Comparison of ENCODE assay signal across 1 cellular context in the genomic region with DNA sequence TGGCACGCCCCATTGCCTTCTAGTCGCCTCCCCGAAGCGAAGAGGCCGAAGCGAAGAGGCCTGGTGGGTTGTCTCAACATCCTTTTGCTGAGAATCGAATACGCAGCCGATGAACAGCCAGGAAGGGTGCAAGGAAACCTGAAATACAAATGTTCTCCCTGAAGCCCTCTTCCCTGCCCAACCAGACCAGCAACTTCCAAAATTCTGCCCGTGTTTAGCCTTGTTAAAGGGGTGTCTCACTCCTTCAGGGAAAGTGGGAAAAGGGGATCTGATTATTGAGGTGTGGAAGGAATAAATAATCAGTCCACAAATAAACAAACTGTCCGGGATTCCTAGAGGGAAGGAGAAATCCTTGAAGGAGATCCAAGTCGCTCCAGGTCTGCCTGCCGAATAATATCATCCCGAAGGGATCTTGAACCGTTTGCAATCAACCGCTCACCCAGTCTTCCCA.
A peak's percentile ranks its signal among the peaks of the same experiment; 100 is the strongest.
TF ChIP-seq lines count a peak whose summit lies in the region.

No MANE protein-coding gene starts in this region.

TF ChIP-seq in GM12878, 131 proteins besides CTCF, POLR2A, EP300 and RAD21:
- TF ChIP-seq GABPA (IDR thresholded peaks at IDR 0.05; ENCODE audit: low read depth) (no peak), TAF1 (IDR thresholded peaks at IDR 0.05; ENCODE audit: borderline replicate concordance, low read depth, low read length) (no peak), LARP7 (IDR thresholded peaks at IDR 0.05) (no peak), EZH2 (IDR thresholded peaks at IDR 0.05; ENCODE audit: borderline replicate concordance, control insufficient read depth, low read depth, low read length) (0 out of 2 replicates have a peak, but pooled peaks have one; percentile 39)
- TF ChIP-seq, protein P1, sequence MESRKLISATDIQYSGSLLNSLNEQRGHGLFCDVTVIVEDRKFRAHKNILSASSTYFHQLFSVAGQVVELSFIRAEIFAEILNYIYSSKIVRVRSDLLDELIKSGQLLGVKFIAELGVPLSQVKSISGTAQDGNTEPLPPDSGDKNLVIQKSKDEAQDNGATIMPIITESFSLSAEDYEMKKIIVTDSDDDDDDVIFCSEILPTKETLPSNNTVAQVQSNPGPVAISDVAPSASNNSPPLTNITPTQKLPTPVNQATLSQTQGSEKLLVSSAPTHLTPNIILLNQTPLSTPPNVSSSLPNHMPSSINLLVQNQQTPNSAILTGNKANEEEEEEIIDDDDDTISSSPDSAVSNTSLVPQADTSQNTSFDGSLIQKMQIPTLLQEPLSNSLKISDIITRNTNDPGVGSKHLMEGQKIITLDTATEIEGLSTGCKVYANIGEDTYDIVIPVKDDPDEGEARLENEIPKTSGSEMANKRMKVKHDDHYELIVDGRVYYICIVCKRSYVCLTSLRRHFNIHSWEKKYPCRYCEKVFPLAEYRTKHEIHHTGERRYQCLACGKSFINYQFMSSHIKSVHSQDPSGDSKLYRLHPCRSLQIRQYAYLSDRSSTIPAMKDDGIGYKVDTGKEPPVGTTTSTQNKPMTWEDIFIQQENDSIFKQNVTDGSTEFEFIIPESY (IDR thresholded peaks at IDR 0.05), result no peak
- TF ChIP-seq, protein P2, sequence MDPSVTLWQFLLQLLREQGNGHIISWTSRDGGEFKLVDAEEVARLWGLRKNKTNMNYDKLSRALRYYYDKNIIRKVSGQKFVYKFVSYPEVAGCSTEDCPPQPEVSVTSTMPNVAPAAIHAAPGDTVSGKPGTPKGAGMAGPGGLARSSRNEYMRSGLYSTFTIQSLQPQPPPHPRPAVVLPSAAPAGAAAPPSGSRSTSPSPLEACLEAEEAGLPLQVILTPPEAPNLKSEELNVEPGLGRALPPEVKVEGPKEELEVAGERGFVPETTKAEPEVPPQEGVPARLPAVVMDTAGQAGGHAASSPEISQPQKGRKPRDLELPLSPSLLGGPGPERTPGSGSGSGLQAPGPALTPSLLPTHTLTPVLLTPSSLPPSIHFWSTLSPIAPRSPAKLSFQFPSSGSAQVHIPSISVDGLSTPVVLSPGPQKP (IDR thresholded peaks at IDR 0.05; ENCODE audit: low read depth, low read length), result no peak
